Comparison of ENCODE assay signal across 25 cellular contexts in the genomic region with DNA sequence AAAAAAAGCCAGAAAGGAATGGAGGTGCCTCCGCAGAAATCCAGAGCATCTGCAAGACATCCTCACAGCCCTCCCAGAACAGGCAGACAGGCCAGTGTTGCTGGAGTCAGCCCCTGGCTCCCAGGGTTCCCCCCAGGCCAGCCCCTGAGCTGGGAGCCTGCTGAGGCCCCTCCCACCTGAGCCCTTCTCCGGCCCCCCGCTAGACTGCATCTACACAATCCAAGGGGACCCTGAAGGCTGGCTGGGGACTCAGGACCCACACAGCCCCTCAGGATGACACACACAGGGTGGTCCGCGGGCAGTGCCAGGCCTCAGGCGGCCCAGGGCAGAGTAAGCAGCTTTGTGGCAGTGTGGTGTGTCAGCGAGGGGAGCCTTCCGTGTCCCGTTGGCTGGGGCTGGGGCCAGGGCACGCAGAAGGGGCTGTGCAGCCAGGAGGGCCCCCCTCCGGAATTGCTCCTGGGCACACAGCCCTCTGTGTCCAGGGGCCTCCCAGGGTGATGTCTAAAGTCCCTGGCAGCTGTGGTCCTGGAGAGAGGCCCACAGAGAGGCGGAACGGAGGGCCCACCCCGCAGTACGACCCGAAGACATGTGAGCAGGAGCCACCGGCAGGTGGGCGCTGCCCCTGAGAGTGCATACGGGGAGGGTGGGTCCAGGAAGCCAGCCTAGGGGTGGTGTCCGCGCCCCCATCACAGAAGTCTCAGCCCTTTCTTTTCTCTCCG.
"Had no signal": no experiment of that assay in that cellular context is flagged by ENCODE, and none has a peak within 500 bp of the region (broad histone marks: within the 10 kb centered on the region; RNA-seq: fewer than 3 reads in every experiment).

No MANE protein-coding gene starts in this region.

- ATAC-seq: effector memory CD8-positive, alpha-beta T cell; esophagus mucosa; left lung; naive thymus-derived CD8-positive, alpha-beta T cell; pancreas; psoas muscle had no signal

- H3K36me3 Mint-ChIP-seq: naive thymus-derived CD8-positive, alpha-beta T cell had no signal

- H3K4me3 Mint-ChIP-seq: activated B cell treated with CpG ODN at 0.5 μM for 24 hours; stimulated activated naive CD8-positive, alpha-beta T cell treated with anti-CD3 and anti-CD28 coated beads, Interleukin-15, Interleukin-2, amounts not matched to agents 100 ng/mL and 50 ng/mL, for 24 hours had no signal

- H3K27me3 Mint-ChIP-seq: activated B cell treated with CpG ODN at 0.5 μM for 24 hours; activated naive CD8-positive, alpha-beta T cell treated with anti-CD3 and anti-CD28 coated beads for 36 hours; effector memory CD8-positive, alpha-beta T cell; naive thymus-derived CD8-positive, alpha-beta T cell; stimulated activated naive CD8-positive, alpha-beta T cell treated with anti-CD3 and anti-CD28 coated beads, Interleukin-15, Interleukin-2, amounts not matched to agents 100 ng/mL and 50 ng/mL, for 24 hours had no signal

- H3K27ac Mint-ChIP-seq: activated B cell treated with CpG ODN at 0.5 μM for 24 hours; activated T-helper 1 cell treated with anti-CD3 and anti-CD28 coated beads, Interleukin-12 subunit alpha, Interleukin-12 subunit beta, Interleukin-2, Interleukin-4 antibody, amounts not matched to agents 30 ng/mL and 10 ng/mL and 1 ng/mL, durations not matched to agents 14 hours and 24 hours and 36 hours; stimulated activated naive CD8-positive, alpha-beta T cell treated with anti-CD3 and anti-CD28 coated beads, Interleukin-15, Interleukin-2, amounts not matched to agents 100 ng/mL and 50 ng/mL, for 24 hours had no signal

- H3K27ac ChIP-seq: dorsolateral prefrontal cortex, hepatocyte, left lung, pancreas, psoas muscle, right atrium auricular region, tibial artery had no signal

- H3K9me3 ChIP-seq: left lung, pancreas, psoas muscle, right atrium auricular region, tibial artery had no signal

- DNase-seq: activated B cell treated with CpG ODN at 0.5 μM for 24 hours; activated CD4-positive, alpha-beta T cell treated with anti-CD3 and anti-CD28 coated beads, Interleukin-2, amount 50 U/mL, for 1 hour; activated CD8-positive, alpha-beta memory T cell treated with anti-CD3 and anti-CD28 coated beads for 24 hours; activated CD8-positive, alpha-beta memory T cell treated with anti-CD3 and anti-CD28 coated beads, Interleukin-2, amount 50 U/mL, for 4 hours; activated gamma-delta T cell; activated naive CD8-positive, alpha-beta T cell treated with anti-CD3 and anti-CD28 coated beads for 36 hours; central memory CD4-positive, alpha-beta T cell; dorsolateral prefrontal cortex; effector memory CD8-positive, alpha-beta T cell; foreskin melanocyte; glutamatergic neuron; kidney glomerular epithelial cell; left lung; naive thymus-derived CD8-positive, alpha-beta T cell; psoas muscle; stimulated activated CD4-positive, alpha-beta T cell treated with anti-CD3 and anti-CD28 coated beads, Interleukin-4, amount 100 ng/mL, for 4 hours; T-helper 9 cell; tibial artery had no signal

- H3K4me3 ChIP-seq: dorsolateral prefrontal cortex, hepatocyte, left lung, lung, pancreas, psoas muscle, right atrium auricular region, tibial artery had no signal

- H3K9me3 Mint-ChIP-seq: activated B cell treated with CpG ODN at 0.5 μM for 24 hours; activated naive CD8-positive, alpha-beta T cell treated with anti-CD3 and anti-CD28 coated beads for 36 hours; activated T-helper 1 cell treated with anti-CD3 and anti-CD28 coated beads, Interleukin-12 subunit alpha, Interleukin-12 subunit beta, Interleukin-2, Interleukin-4 antibody, amounts not matched to agents 30 ng/mL and 10 ng/mL and 1 ng/mL, durations not matched to agents 14 hours and 24 hours and 36 hours; effector memory CD8-positive, alpha-beta T cell; naive thymus-derived CD8-positive, alpha-beta T cell; stimulated activated naive CD8-positive, alpha-beta T cell treated with anti-CD3 and anti-CD28 coated beads, Interleukin-15, Interleukin-2, amounts not matched to agents 100 ng/mL and 50 ng/mL, for 24 hours had no signal
